Comparison of ENCODE assay signal across 8 cellular contexts in genomic region chr7:112279042-112279441, GRCh38.
"Had no signal": no experiment of that assay in that cellular context is flagged by ENCODE, and none has a peak within 500 bp of the region (broad histone marks: within the 10 kb centered on the region; RNA-seq: fewer than 3 reads in every experiment).

No MANE protein-coding gene starts in this region.

- H3K4me3 ChIP-seq: GM12878 had no signal

- ATAC-seq: GM12878 had no signal

- FAIRE-seq: G401.6, GM12878, GM12891, GM12892, GM18507, GM19239 had no signal

- DNase-seq: GDM1, GF-D8 had no signal
